ENCODE assay signal across 11 cellular contexts in the genomic region with DNA sequence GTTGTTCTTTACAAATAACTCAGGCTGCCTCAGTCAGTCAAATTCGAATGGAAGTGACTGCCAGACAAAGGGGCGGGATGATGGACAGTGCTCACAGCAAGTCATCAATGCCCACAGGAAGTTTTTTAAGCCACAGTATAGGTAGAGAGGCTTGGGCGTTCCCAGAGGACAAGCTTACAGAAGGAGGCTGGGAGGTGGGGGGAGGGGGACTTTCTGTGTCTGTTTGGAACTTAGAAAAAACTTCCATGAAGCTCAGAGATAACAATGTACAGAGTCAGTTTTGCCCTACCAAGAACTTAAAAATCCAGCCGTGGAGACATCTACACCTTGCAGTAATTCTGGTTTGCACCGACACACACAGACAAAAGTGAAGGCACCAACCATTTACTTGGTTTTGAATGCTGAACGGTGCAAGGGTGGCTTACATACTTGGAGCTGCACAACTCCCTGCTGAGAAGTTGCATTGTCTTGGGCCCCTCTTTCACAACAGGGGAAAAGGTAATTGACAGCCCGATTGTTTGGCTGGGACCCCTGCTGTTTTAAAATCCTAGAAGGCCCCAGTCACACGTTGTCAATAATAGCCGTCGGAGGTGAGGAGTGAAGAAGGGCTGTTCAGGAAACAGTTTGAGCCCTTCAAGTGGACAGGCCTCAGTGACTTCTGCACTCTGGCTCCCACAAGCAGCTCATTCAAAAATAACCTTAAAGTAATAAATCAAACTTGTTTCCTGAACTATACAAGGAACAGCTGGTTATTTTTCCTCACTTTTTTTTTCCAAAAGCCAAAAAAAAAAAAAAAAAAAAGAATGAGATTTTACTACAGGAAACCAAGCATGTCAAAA. TPM values are rescaled to one million over a fixed set of nuclear protein-coding genes. Genes with fewer than 3 reads are reported as not detected.
DNase-seq lines count a peak whose midpoint lies in the region; ATAC-seq and TF ChIP-seq lines count a peak whose summit lies in the region.
"Had no signal": no experiment of that assay in that cellular context is flagged by ENCODE, and none has a peak within 500 bp of the region (broad histone marks: within the 10 kb centered on the region; RNA-seq: fewer than 3 reads in every experiment).

No MANE protein-coding gene starts in this region.

- H3K4me1 Mint-ChIP-seq in endothelial cell (ENCODE audit: unreplicated experiment) (peaks cover 19% of the 10 kb centered on the region), nephron (peaks cover 43% of the 10 kb centered on the region), Caco-2 (ENCODE audit: low read depth, unreplicated experiment) (peaks cover 16% of the 10 kb centered on the region)
- H3K4me1 Mint-ChIP-seq in CD4-positive, alpha-beta memory T cell: peaks cover 0 to 3% (median 0%) of the 10 kb centered on the region in 4 donors

- ATAC-seq in GM21717 (IDR thresholded peaks at IDR 0.05; ENCODE audit: unreplicated experiment): no peak

- H3K27me3 Mint-ChIP-seq in endothelial cell (ENCODE audit: unreplicated experiment) (peaks cover 8% of the 10 kb centered on the region), nephron (ENCODE audit: low read depth) (peaks cover 4% of the 10 kb centered on the region), Caco-2 (ENCODE audit: insufficient read depth, unreplicated experiment) (no peaks in the 10 kb centered on the region)
- peaks cover 0 to 1% of the 10 kb centered on the region in 2 donors for H3K27me3 Mint-ChIP-seq in CD4-positive, alpha-beta memory T cell

- CTCF ChIA-PET in Caco-2 (lab: Charles Lee): interaction anchor here (0.5 kb wide), 1 partner anchor 935 kb away, joined by 3 read pairs; no protein-coding TSS in a partner anchor
- CTCF ChIA-PET in CD4-positive, alpha-beta memory T cell (lab: Charles Lee; ENCODE audit: partially characterized antibody): interaction anchor here (0.7 to 1.3 kb wide), 2 partner anchors 16 to 17 kb away, joined by 3 read pairs; no protein-coding TSS in a partner anchor

- no peaks in the 10 kb centered on the region for H3K27me3 ChIP-seq in Caco-2 (replicated peaks; ENCODE audit: control insufficient read depth, insufficient read depth, low read length)
- no peaks in the 10 kb centered on the region for H3K27me3 ChIP-seq in CD4-positive, alpha-beta memory T cell (ENCODE audit: insufficient read depth, low read length)

- no peaks in the 10 kb centered on the region for H3K9me3 Mint-ChIP-seq in endothelial cell (ENCODE audit: unreplicated experiment)
- H3K9me3 Mint-ChIP-seq in nephron: no peaks in the 10 kb centered on the region
- no peaks in the 10 kb centered on the region for H3K9me3 Mint-ChIP-seq in Caco-2 (ENCODE audit: unreplicated experiment)
- peaks cover 0 to 5% (median 0%) of the 10 kb centered on the region in 8 donors for H3K9me3 Mint-ChIP-seq in CD4-positive, alpha-beta memory T cell

- intact Hi-C loops in Caco-2 (cut with micrococcal nuclease; ENCODE audit: unreplicated experiment): no loop called here
- intact Hi-C loops in CD4-positive, alpha-beta memory T cell (cut with micrococcal nuclease): no loop called here

- no peak overlapping the region for H3K4me3 Mint-ChIP-seq in endothelial cell (ENCODE audit: unreplicated experiment)
- peak overlapping the region in 2 of 3 experiments; percentile 44 to 47 for H3K4me3 Mint-ChIP-seq in nephron
- H3K4me3 Mint-ChIP-seq in Caco-2 (ENCODE audit: unreplicated experiment): no peak overlapping the region
- H3K4me3 Mint-ChIP-seq in CD4-positive, alpha-beta memory T cell: no peak overlapping the region

- no peak overlapping the region for H3K27ac ChIP-seq in CD4-positive, alpha-beta memory T cell (ENCODE audit: low read depth, low read length)

- H3K36me3 Mint-ChIP-seq in endothelial cell (ENCODE audit: low read depth, unreplicated experiment) (no peaks in the 10 kb centered on the region), nephron (ENCODE audit: low read depth) (peaks cover 3% of the 10 kb centered on the region), Caco-2 (ENCODE audit: insufficient read depth, unreplicated experiment) (no peaks in the 10 kb centered on the region)
- no peaks in the 10 kb centered on the region for H3K36me3 Mint-ChIP-seq in CD4-positive, alpha-beta memory T cell

- H3K9me3 ChIP-seq in Caco-2: no peaks in the 10 kb centered on the region
- H3K9me3 ChIP-seq in CD4-positive, alpha-beta memory T cell (ENCODE audit: control insufficient read depth in 1 of 2, low read length in 2 of 2): no peaks in the 10 kb centered on the region

- peaks cover 26% of the 10 kb centered on the region for H3K4me1 ChIP-seq in Caco-2
- H3K4me1 ChIP-seq in CD4-positive, alpha-beta memory T cell (ENCODE audit: insufficient read depth, low read length): no peaks in the 10 kb centered on the region

- H3K4me3 ChIP-seq in Caco-2 (ENCODE audit: low read depth, low read length): no peak overlapping the region
- no peak overlapping the region for H3K4me3 ChIP-seq in CD4-positive, alpha-beta memory T cell (ENCODE audit: low read length in 2 of 2)

- H3K36me3 ChIP-seq in Caco-2 (ENCODE audit: control insufficient read depth, insufficient read depth, low read length): no peaks in the 10 kb centered on the region
- no peaks in the 10 kb centered on the region for H3K36me3 ChIP-seq in CD4-positive, alpha-beta memory T cell (ENCODE audit: insufficient read depth, low read length)

- H3K27ac Mint-ChIP-seq in endothelial cell (ENCODE audit: unreplicated experiment) (peak overlapping the region; percentile 25), nephron (peak overlapping the region; percentile 70 to 89 (median 88)), Caco-2 (ENCODE audit: unreplicated experiment) (no peak overlapping the region)
- H3K27ac Mint-ChIP-seq in CD4-positive, alpha-beta memory T cell: no peak overlapping the region

- DNase-seq in HCEC 1CT (peak; percentile 22), NCI-H345 treated with DMSO at 0.1 percent for 48 hours (lab: John Stamatoyannopoulos, UW; ENCODE audit: unreplicated experiment) (peak; percentile 97), endothelial cell (ENCODE audit: low spot score) (peak; percentile 34), Caco-2 (no peak), GM10266 (ENCODE audit: extremely low spot score) (no peak)
- DNase-seq in CD4-positive, alpha-beta memory T cell: no peak
- DNase-seq: activated gamma-delta T cell, NCI-H1930, T-helper 9 cell had no signal

- BruUV-seq in Caco-2 (replicated peaks; lab: Mats Ljungman, UMichigan): no TSS peak

- TF ChIP-seq CTCF in endothelial cell (IDR thresholded peaks at IDR 0.05; ENCODE audit: unreplicated experiment) (no peak), nephron (IDR thresholded peaks at IDR 0.05; ENCODE audit: unreplicated experiment in 3 of 3) (no peak), Caco-2 (IDR thresholded peaks at IDR 0.05; ENCODE audit: insufficient read depth in 1 of 2, low read depth in 1 of 2, low read length in 1 of 2, severe bottlenecking in 1 of 2, unreplicated experiment in 1 of 2) (no peak), GM10266 (IDR thresholded peaks at IDR 0.05; ENCODE audit: control insufficient read depth, insufficient read depth, low read depth, missing control alignments) (no peak)

- POLR2A ChIA-PET in Caco-2 (lab: Charles Lee): interaction anchor here (0.6 kb wide), 1 partner anchor 935 kb away, joined by 8 read pairs; no protein-coding TSS in a partner anchor
- POLR2A ChIA-PET in CD4-positive, alpha-beta memory T cell (lab: Charles Lee; ENCODE audit: partially characterized antibody): interaction anchor here (0.5 kb wide), 1 partner anchor 958 kb away, joined by 3 read pairs; no protein-coding TSS in a partner anchor

RNA-seq across cellular contexts. Expression of a gene that starts 18.8 kb away (rescaled TPM):
- 21.7 TPM for total RNA-seq in endothelial cell (ENCODE audit: unreplicated experiment)
- 28.9 and 32.4 TPM in 2 replicates for total RNA-seq in Caco-2 (2022)
- total RNA-seq in CD4-positive, alpha-beta memory T cell: under 1 TPM; 0.38 to 0.42 TPM
- not detected for polyA plus RNA-seq in CD4-positive, alpha-beta memory T cell

Comparison
In these comparisons a context has a peak if more than half of its experiments do, and no peak if none do; other contexts are left out.
1. DNase-seq: peak in HCEC 1CT (single experiment), NCI-H345 treated with DMSO at 0.1 percent for 48 hours (single experiment) and endothelial cell (single experiment); none in Caco-2 (0 of 2), CD4-positive, alpha-beta memory T cell (0 of 5) and GM10266 (single experiment).
2. H3K27ac Mint-ChIP-seq: peak in endothelial cell (single experiment) and nephron (3 of 3); none in Caco-2 (single experiment) and CD4-positive, alpha-beta memory T cell (0 of 7).
3. H3K4me3 Mint-ChIP-seq: peak in nephron (2 of 3); none in endothelial cell (single experiment), Caco-2 (single experiment) and CD4-positive, alpha-beta memory T cell (0 of 8).
4. RNA of a gene that starts 18.8 kb away (total RNA-seq): 28.9 to 32.4 TPM in Caco-2 and 21.7 TPM in endothelial cell (single experiment); 0.38 to 0.42 TPM in CD4-positive, alpha-beta memory T cell; every median in the first group is over 10 times any median in the second.